In the genomic region with DNA sequence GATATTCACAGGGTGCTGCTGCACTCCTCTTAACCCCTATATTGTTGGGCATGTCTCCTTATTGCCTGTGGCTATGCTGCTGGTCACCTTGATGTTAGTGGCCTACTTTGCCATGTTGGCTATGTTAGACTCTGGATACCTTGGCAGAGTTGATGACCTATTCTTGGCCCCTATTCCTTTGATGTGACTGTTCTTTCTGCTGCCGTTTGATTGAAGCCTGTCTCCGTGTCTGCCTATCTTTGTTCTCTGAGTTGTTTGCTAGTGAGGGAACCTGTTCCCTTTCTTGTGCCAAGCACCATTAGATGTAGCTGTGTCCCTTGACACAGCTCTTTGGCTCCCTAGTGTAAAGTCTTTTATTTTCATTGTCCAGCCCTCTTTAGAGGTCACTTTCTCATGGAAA, we compare ENCODE assay signal across 1 cellular context.
TF ChIP-seq lines count a peak whose summit lies in the region.

No MANE protein-coding gene starts in this region.

TF ChIP-seq in H1, 55 proteins besides CTCF, POLR2A, EP300 and RAD21:
- TF ChIP-seq SUZ12 (IDR thresholded peaks at IDR 0.05; ENCODE audit: low read length), result no peak
- TF ChIP-seq TAF1 (IDR thresholded peaks at IDR 0.05; ENCODE audit: low read depth, low read length), result no peak
- no peak for TF ChIP-seq CHD1 (IDR thresholded peaks at IDR 0.05; ENCODE audit: low read depth, low read length)
- no peak for TF ChIP-seq SP2 (IDR thresholded peaks at IDR 0.05; ENCODE audit: low read length)
- TF ChIP-seq SP1 (IDR thresholded peaks at IDR 0.05; ENCODE audit: low read depth, low read length), result no peak
